ENCODE assay signal across 14 cellular contexts in the genomic region with DNA sequence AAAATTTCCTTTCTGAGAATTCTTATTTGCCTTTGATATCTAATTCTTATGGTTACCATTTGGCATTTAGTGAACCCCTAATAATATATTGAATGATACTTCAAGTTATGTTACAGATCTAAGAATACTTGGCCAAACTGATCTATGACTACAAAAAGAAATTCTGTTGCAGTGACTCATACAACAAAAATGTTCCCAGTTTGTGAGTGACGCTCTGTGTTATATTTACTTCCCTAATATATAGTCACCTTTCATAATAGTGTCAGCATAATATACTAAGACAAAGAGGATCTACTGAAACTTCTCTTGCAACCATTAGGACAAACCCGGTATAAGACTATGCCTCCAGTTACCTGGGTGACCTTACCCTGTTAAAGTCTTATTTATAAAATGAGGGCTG.
DNase-seq lines count a peak whose midpoint lies in the region; ATAC-seq and TF ChIP-seq lines count a peak whose summit lies in the region.
"Had no signal": no experiment of that assay in that cellular context is flagged by ENCODE, and none has a peak within 500 bp of the region (broad histone marks: within the 10 kb centered on the region; RNA-seq: fewer than 3 reads in every experiment).

No MANE protein-coding gene starts in this region.

- CTCF ChIA-PET in SK-N-SH (lab: Yijun Ruan, JAX) = interaction anchor here (1.5 to 2.9 kb wide), 5 partner anchors 11 to 348 kb away, joined by 3 to 10 read pairs (median 6); no protein-coding TSS in a partner anchor

- H4K20me1 ChIP-seq in SK-N-SH (ENCODE audit: insufficient read depth) = no peaks in the 10 kb centered on the region

- TF ChIP-seq RAD21 in SK-N-SH (IDR thresholded peaks at IDR 0.05; ENCODE audit: low read length) = no peak

- no peaks in the 10 kb centered on the region for H3K9me2 ChIP-seq in SK-N-SH

- peak overlapping the region in 1 of 2 experiments; percentile 89; a peak in 2 of 4 replicates for H3K27ac ChIP-seq in SK-N-SH (ENCODE audit: low read depth in 2 of 2, low read length in 1 of 2)
- H3K27ac ChIP-seq: hepatocyte, skin epidermis had no signal

- H2AFZ ChIP-seq in SK-N-SH (ENCODE audit: low read depth) = no peak overlapping the region
- H2AFZ ChIP-seq: hepatocyte had no signal

- no peak overlapping the region for H3K27ac Mint-ChIP-seq in HFFc6
- H3K27ac Mint-ChIP-seq: CD4-positive, alpha-beta memory T cell had no signal

- TF ChIP-seq CTCF in HFFc6 (IDR thresholded peaks at IDR 0.05) = no peak
- TF ChIP-seq CTCF in SK-N-SH (IDR thresholded peaks at IDR 0.05) = no peak
- TF ChIP-seq CTCF in retinal pigment epithelial cell (conservative IDR thresholded peaks at IDR 0.05; ENCODE audit: low read depth, low read length) = no peak

- H3K4me2 ChIP-seq in SK-N-SH = no peak overlapping the region
- H3K4me2 ChIP-seq: hepatocyte had no signal

- POLR2A ChIA-PET in SK-N-SH (lab: Yijun Ruan, JAX) = interaction anchor here (1.0 to 1.9 kb wide), 2 partner anchors 36 to 113 kb away, joined by 4 to 7 read pairs; no protein-coding TSS in a partner anchor

- H3K27me3 ChIP-seq in SK-N-SH (ENCODE audit: insufficient read depth) = no peaks in the 10 kb centered on the region
- H3K27me3 ChIP-seq: hepatocyte had no signal

- peaks cover 14% of the 10 kb centered on the region for H3K36me3 Mint-ChIP-seq in HFFc6 (ENCODE audit: low read depth)
- H3K36me3 Mint-ChIP-seq: CD4-positive, alpha-beta memory T cell had no signal

- H3K36me3 ChIP-seq in SK-N-SH (replicated peaks in 1 of 2; ENCODE audit: control insufficient read depth in 1 of 2, insufficient read depth in 2 of 2, low read length in 1 of 2) = no peaks in the 10 kb centered on the region

- ATAC-seq in HG03108 (IDR thresholded peaks at IDR 0.05; ENCODE audit: unreplicated experiment) = no peak
- ATAC-seq: activated T-cell treated with anti-CD3 and anti-CD28 coated beads, Interleukin-2, amount 50 U/mL, for 4 hours had no signal

- H3K4me1 Mint-ChIP-seq in HFFc6 (ENCODE audit: low read depth) = peaks cover 21% of the 10 kb centered on the region
- H3K4me1 Mint-ChIP-seq: CD4-positive, alpha-beta memory T cell had no signal

- H3K4me3 ChIP-seq in SK-N-SH (ENCODE audit: low read depth in 2 of 2, low read length in 1 of 2) = no peak overlapping the region
- no peak overlapping the region for H3K4me3 ChIP-seq in retinal pigment epithelial cell (ENCODE audit: low read length)
- H3K4me3 ChIP-seq: hepatocyte, skin epidermis had no signal

- no peak for TF ChIP-seq EP300 in SK-N-SH (IDR thresholded peaks at IDR 0.05; ENCODE audit: borderline replicate concordance in 1 of 2, low read depth in 1 of 2, low read length in 1 of 2)

- H3K79me2 ChIP-seq in SK-N-SH (ENCODE audit: insufficient read depth) = no peaks in the 10 kb centered on the region
- H3K79me2 ChIP-seq: hepatocyte had no signal

- no peaks in the 10 kb centered on the region for H3K9me3 ChIP-seq in SK-N-SH

- H3F3A ChIP-seq in SK-N-SH (replicated peaks; ENCODE audit: insufficient read depth) = no peaks in the 10 kb centered on the region

- 58% methylated on average over 2 of the region's 2 CpGs for WGBS in SK-N-SH (ENCODE audit: low lambda C conversion rate)

- no peak overlapping the region for H3K4me3 Mint-ChIP-seq in HFFc6
- H3K4me3 Mint-ChIP-seq: activated T-cell treated with anti-CD3 and anti-CD28 coated beads, Interleukin-2, amount 50 U/mL, for 4 hours; CD4-positive, alpha-beta memory T cell had no signal

- no peak overlapping the region for H3K9ac ChIP-seq in SK-N-SH

- peaks cover 13% of the 10 kb centered on the region for H3K9me3 Mint-ChIP-seq in HFFc6

- DNase-seq in HFFc6 (peak; percentile 37), SK-N-SH (no peak), fibroblast of peridontal ligament (ENCODE audit: extremely low read depth) (peak; percentile 47), retinal pigment epithelial cell (ENCODE audit: low read depth) (peak; percentile 18), MV-4-11 (lab: John Stamatoyannopoulos, UW) (no peak), iPS-NIHi7 (ENCODE audit: extremely low spot score) (no peak), SHP77 treated with DMSO at 0.1 percent for 48 hours (lab: John Stamatoyannopoulos, UW) (no peak)
- DNase-seq: activated T-cell treated with anti-CD3 and anti-CD28 coated beads, Interleukin-2, amount 50 U/mL, for 4 hours; amygdala; CD4-positive, alpha-beta memory T cell; T-helper 2 cell had no signal

- H3K27me3 Mint-ChIP-seq in HFFc6 (ENCODE audit: insufficient read depth) = no peaks in the 10 kb centered on the region

- peaks cover 0 to 19% of the 10 kb centered on the region in 2 experiments; a peak in 2 of 4 replicates for H3K4me1 ChIP-seq in SK-N-SH (ENCODE audit: control insufficient read depth in 1 of 2, insufficient read depth in 2 of 2, low read depth in 1 of 2, low read length in 1 of 2)

TF ChIP-seq in SK-N-SH, 30 proteins besides CTCF, POLR2A, EP300 and RAD21:
- TF ChIP-seq FOSL2 (IDR thresholded peaks at IDR 0.05; ENCODE audit: borderline replicate concordance, low read depth) (peak; percentile 35; the same call in 1 of the 2 replicates), JUND (IDR thresholded peaks at IDR 0.05) (peak; percentile 49; the same call in 1 of the 2 replicates), EZH2phosphoT487 (IDR thresholded peaks at IDR 0.05; ENCODE audit: borderline replicate concordance, low read depth) (no peak), RFX5 (IDR thresholded peaks at IDR 0.05; ENCODE audit: low read length) (no peak)
- TF ChIP-seq, protein P1, sequence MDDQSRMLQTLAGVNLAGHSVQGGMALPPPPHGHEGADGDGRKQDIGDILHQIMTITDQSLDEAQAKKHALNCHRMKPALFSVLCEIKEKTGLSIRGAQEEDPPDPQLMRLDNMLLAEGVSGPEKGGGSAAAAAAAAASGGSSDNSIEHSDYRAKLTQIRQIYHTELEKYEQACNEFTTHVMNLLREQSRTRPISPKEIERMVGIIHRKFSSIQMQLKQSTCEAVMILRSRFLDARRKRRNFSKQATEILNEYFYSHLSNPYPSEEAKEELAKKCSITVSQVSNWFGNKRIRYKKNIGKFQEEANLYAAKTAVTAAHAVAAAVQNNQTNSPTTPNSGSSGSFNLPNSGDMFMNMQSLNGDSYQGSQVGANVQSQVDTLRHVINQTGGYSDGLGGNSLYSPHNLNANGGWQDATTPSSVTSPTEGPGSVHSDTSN (IDR thresholded peaks at IDR 0.05) = 0 out of 2 replicates have a peak, but pooled peaks have one; percentile 16
TF ChIP-seq in SK-N-SH: peak in this region for 3.

Comparison
In these comparisons a context has a peak if more than half of its experiments do, and no peak if none do; other contexts are left out.
1. DNase-seq: peak in HFFc6 (single experiment), fibroblast of peridontal ligament (single experiment) and retinal pigment epithelial cell (single experiment); none in SK-N-SH (single experiment), MV-4-11 (single experiment), iPS-NIHi7 (single experiment) and SHP77 treated with DMSO at 0.1 percent for 48 hours (single experiment).